In genomic region chr22:27541831-27542230, GRCh38 we compare ENCODE assay signal across 18 cellular contexts.
"Had no signal": no experiment of that assay in that cellular context is flagged by ENCODE, and none has a peak within 500 bp of the region (broad histone marks: within the 10 kb centered on the region; RNA-seq: fewer than 3 reads in every experiment).

No MANE protein-coding gene starts in this region.

- H3K36me3 ChIP-seq: esophagus muscularis mucosa had no signal

- H3K4me1 ChIP-seq: psoas muscle had no signal

- H3K4me3 ChIP-seq: coronary artery, esophagus muscularis mucosa, psoas muscle had no signal

- FAIRE-seq: TTC549 had no signal

- ATAC-seq: naive thymus-derived CD8-positive, alpha-beta T cell; psoas muscle; sciatic nerve; stimulated activated naive CD8-positive, alpha-beta T cell treated with anti-CD3 and anti-CD28 coated beads, Interleukin-15, amount 100 ng/mL, for 72 hours had no signal

- H3K27ac Mint-ChIP-seq: activated B cell treated with CpG ODN at 0.5 μM for 24 hours; activated CD4-positive, alpha-beta T cell treated with anti-CD3 and anti-CD28 coated beads, Interleukin-2, amount 10 ng/mL, durations not matched to agents 24 days and 14 days; activated naive CD8-positive, alpha-beta T cell treated with anti-CD3 and anti-CD28 coated beads for 36 hours; activated T-helper 1 cell treated with anti-CD3 and anti-CD28 coated beads, Interleukin-12 subunit alpha, Interleukin-12 subunit beta, Interleukin-2, Interleukin-4 antibody, amounts not matched to agents 30 ng/mL and 10 ng/mL and 1 ng/mL, durations not matched to agents 14 hours and 24 hours and 36 hours; naive thymus-derived CD8-positive, alpha-beta T cell; stimulated activated naive CD8-positive, alpha-beta T cell treated with anti-CD3 and anti-CD28 coated beads, Interleukin-15, amount 100 ng/mL, for 72 hours; type B pancreatic cell had no signal

- H3K9me3 ChIP-seq: esophagus muscularis mucosa, psoas muscle had no signal

- H3K27ac ChIP-seq: coronary artery, esophagus muscularis mucosa, psoas muscle had no signal

- H3K27me3 Mint-ChIP-seq: activated CD4-positive, alpha-beta T cell treated with anti-CD3 and anti-CD28 coated beads, Interleukin-2, amount 10 ng/mL, durations not matched to agents 24 days and 14 days had no signal

- H3K36me3 Mint-ChIP-seq: activated naive CD8-positive, alpha-beta T cell treated with anti-CD3 and anti-CD28 coated beads for 36 hours; brain; naive thymus-derived CD8-positive, alpha-beta T cell; type B pancreatic cell had no signal

- H3K4me3 Mint-ChIP-seq: activated B cell treated with CpG ODN at 0.5 μM for 24 hours; activated CD4-positive, alpha-beta T cell treated with anti-CD3 and anti-CD28 coated beads, Interleukin-2, amount 10 ng/mL, durations not matched to agents 24 days and 14 days; activated naive CD8-positive, alpha-beta T cell treated with anti-CD3 and anti-CD28 coated beads for 36 hours; activated T-helper 1 cell treated with anti-CD3 and anti-CD28 coated beads, Interleukin-12 subunit alpha, Interleukin-12 subunit beta, Interleukin-2, Interleukin-4 antibody, amounts not matched to agents 30 ng/mL and 10 ng/mL and 1 ng/mL, durations not matched to agents 14 hours and 24 hours and 36 hours; brain; central memory CD8-positive, alpha-beta T cell; naive thymus-derived CD8-positive, alpha-beta T cell; stimulated activated naive CD8-positive, alpha-beta T cell treated with anti-CD3 and anti-CD28 coated beads, Interleukin-15, amount 100 ng/mL, for 72 hours had no signal

- H3K4me1 Mint-ChIP-seq: activated B cell treated with CpG ODN at 0.5 μM for 24 hours; activated CD4-positive, alpha-beta T cell treated with anti-CD3 and anti-CD28 coated beads, Interleukin-2, amount 10 ng/mL, durations not matched to agents 24 days and 14 days; activated naive CD8-positive, alpha-beta T cell treated with anti-CD3 and anti-CD28 coated beads for 36 hours; central memory CD8-positive, alpha-beta T cell; naive thymus-derived CD8-positive, alpha-beta T cell; stimulated activated naive CD8-positive, alpha-beta T cell treated with anti-CD3 and anti-CD28 coated beads, Interleukin-15, amount 100 ng/mL, for 72 hours had no signal

- DNase-seq: activated B cell treated with CpG ODN at 0.5 μM for 24 hours; activated CD4-positive, alpha-beta T cell treated with anti-CD3 and anti-CD28 coated beads, Interleukin-2, amount 10 ng/mL, durations not matched to agents 24 days and 14 days; activated naive CD8-positive, alpha-beta T cell treated with anti-CD3 and anti-CD28 coated beads for 36 hours; hypothalamus; kidney glomerular epithelial cell; mesenchymal stem cell; occipital lobe; psoas muscle; stimulated activated naive CD8-positive, alpha-beta T cell treated with anti-CD3 and anti-CD28 coated beads, Interleukin-15, amount 100 ng/mL, for 72 hours had no signal

- H3K9me3 Mint-ChIP-seq: activated B cell treated with CpG ODN at 0.5 μM for 24 hours; activated CD4-positive, alpha-beta T cell treated with anti-CD3 and anti-CD28 coated beads, Interleukin-2, amount 10 ng/mL, durations not matched to agents 24 days and 14 days; activated naive CD8-positive, alpha-beta T cell treated with anti-CD3 and anti-CD28 coated beads for 36 hours; activated T-helper 1 cell treated with anti-CD3 and anti-CD28 coated beads, Interleukin-12 subunit alpha, Interleukin-12 subunit beta, Interleukin-2, Interleukin-4 antibody, amounts not matched to agents 30 ng/mL and 10 ng/mL and 1 ng/mL, durations not matched to agents 14 hours and 24 hours and 36 hours; brain; central memory CD8-positive, alpha-beta T cell; naive thymus-derived CD8-positive, alpha-beta T cell; stimulated activated naive CD8-positive, alpha-beta T cell treated with anti-CD3 and anti-CD28 coated beads, Interleukin-15, amount 100 ng/mL, for 72 hours; type B pancreatic cell had no signal
